ENCODE assay signal across 25 cellular contexts in the genomic region with DNA sequence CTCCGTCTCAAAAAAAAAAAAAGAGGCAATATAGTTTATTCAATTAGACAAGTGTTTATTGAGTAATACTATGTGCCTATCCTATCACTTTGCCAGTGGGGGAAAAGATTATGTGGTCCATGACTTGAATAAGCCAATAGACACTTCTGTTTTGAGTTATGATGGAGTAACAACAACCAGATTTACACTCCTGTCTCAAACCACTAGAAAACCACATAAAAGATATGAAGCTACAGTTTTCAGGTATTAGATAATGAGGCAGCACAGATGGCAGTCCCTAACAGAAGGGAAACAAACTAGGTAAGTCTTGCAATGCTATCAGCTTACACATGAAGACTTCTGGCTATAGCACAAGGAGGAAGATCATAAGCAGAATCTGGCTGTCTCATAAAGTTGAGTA. TPM values are rescaled to one million over a fixed set of nuclear protein-coding genes. Genes with fewer than 3 reads are reported as not detected.
DNase-seq lines count a peak whose midpoint lies in the region; ATAC-seq, FAIRE-seq and TF ChIP-seq lines count a peak whose summit lies in the region.
"Had no signal": no experiment of that assay in that cellular context is flagged by ENCODE, and none has a peak within 500 bp of the region (broad histone marks: within the 10 kb centered on the region; RNA-seq: fewer than 3 reads in every experiment).

No MANE protein-coding gene starts in this region.

- no TSS peak for BruUV-seq in GM12878 (replicated peaks; lab: Mats Ljungman, UMichigan)

- RAD21 ChIA-PET in GM12878 (lab: Charles Lee; ENCODE audit: unreplicated experiment): no interaction called here

- TF ChIP-seq CTCF in KMS-11 (conservative IDR thresholded peaks at IDR 0.05; ENCODE audit: low read depth, low read length) (no peak), GM12878 (IDR thresholded peaks at IDR 0.05 in 2 of 3, conservative IDR thresholded peaks at IDR 0.05 in 1 of 3; ENCODE audit: control insufficient read depth in 2 of 3, extremely low read depth in 1 of 3, insufficient read depth in 1 of 3, low read depth in 3 of 3, low read length in 3 of 3) (no peak), chondrocyte (IDR thresholded peaks at IDR 0.05) (no peak)

- SMC1A ChIA-PET in GM12878 (lab: Charles Lee; ENCODE audit: uncharacterized antibody, unreplicated experiment): interaction anchor here (1.0 to 1.7 kb wide), 3 partner anchors 14 to 19 kb away, joined by 3 to 5 read pairs (median 4); no protein-coding TSS in a partner anchor

- no peak for TF ChIP-seq RAD21 in GM12878 (IDR thresholded peaks at IDR 0.05; ENCODE audit: insufficient read depth, low read depth, low read length)

- peak overlapping the region; percentile 30 for H3K4me3 ChIP-seq in CD4-positive, CD25-positive, alpha-beta regulatory T cell (ENCODE audit: low read depth, low read length)
- H3K4me3 ChIP-seq in KMS-11 (IDR thresholded peaks at IDR 0.05; ENCODE audit: insufficient read depth, low read depth, low read length): no peak overlapping the region
- no peak overlapping the region for H3K4me3 ChIP-seq in GM12878
- H3K4me3 ChIP-seq: K562, Peyer's patch had no signal

- peak overlapping the region; percentile 52 for H3K4me2 ChIP-seq in KMS-11
- H3K4me2 ChIP-seq in GM12878 (ENCODE audit: control insufficient read depth, insufficient read depth): no peak overlapping the region

- POLR2A ChIA-PET in activated CD4-positive, alpha-beta T cell treated with anti-CD3 and anti-CD28 coated beads for 36 hours (lab: Charles Lee): no interaction called here
- POLR2A ChIA-PET in GM12878 (lab: Charles Lee): interaction anchor here (0.7 kb wide), 1 partner anchor 42 kb away, joined by 3 read pairs; no protein-coding TSS in a partner anchor

- DNase-seq in activated CD4-positive, alpha-beta T cell treated with anti-CD3 and anti-CD28 coated beads for 36 hours: no peak
- DNase-seq in activated CD4-positive, alpha-beta T cell treated with anti-CD3 and anti-CD28 coated beads for 1 hour: no peak
- peak in 2 of 3 donors; percentile 14 to 44 for DNase-seq in CD4-positive, CD25-positive, alpha-beta regulatory T cell
- no peak for DNase-seq in GM12878 (ENCODE audit: low read depth, low spot score)
- no peak for DNase-seq in NOMO-1 treated with DMSO at 0.1 percent for 48 hours (lab: John Stamatoyannopoulos, UW; ENCODE audit: unreplicated experiment)
- DNase-seq in chondrocyte (ENCODE audit: low spot score): no peak
- no peak for DNase-seq in HCEC 1CT
- DNase-seq: COR-L47; DMS79; H7; HFFc6; NCI-H1092; NCI-H1436; NCI-H187 treated with DMSO at 0.1 percent for 48 hours; NCI-H2107; NCI-H2227 treated with DMSO at 0.1 percent for 48 hours; NCI-H510A; NCI-H774; NK-92 treated with Interleukin-12 subunit alpha and Interleukin-12 subunit beta, amount 100 ng/mL, for 24 hours; Peyer's patch had no signal

- intact Hi-C loops in activated CD4-positive, alpha-beta T cell treated with anti-CD3 and anti-CD28 coated beads for 36 hours (cut with DNase I, micrococcal nuclease): no loop called here
- intact Hi-C loops in GM12878 (cut with micrococcal nuclease; ENCODE audit: unreplicated experiment): no loop called here

- H3K27me3 ChIP-seq in CD4-positive, CD25-positive, alpha-beta regulatory T cell (ENCODE audit: control insufficient read depth, insufficient read depth, low read length): no peaks in the 10 kb centered on the region
- no peaks in the 10 kb centered on the region for H3K27me3 ChIP-seq in KMS-11 (ENCODE audit: insufficient read depth, low read depth)
- no peaks in the 10 kb centered on the region for H3K27me3 ChIP-seq in GM12878 (replicated peaks in 1 of 2; ENCODE audit: control insufficient read depth in 2 of 2, insufficient read depth in 2 of 2, low read length in 1 of 2)
- H3K27me3 ChIP-seq: Peyer's patch had no signal

- H4K20me1 ChIP-seq in KMS-11 (ENCODE audit: insufficient read depth): no peaks in the 10 kb centered on the region
- no peaks in the 10 kb centered on the region for H4K20me1 ChIP-seq in GM12878 (ENCODE audit: control insufficient read depth, insufficient read depth)

- H3K36me3 ChIP-seq in CD4-positive, CD25-positive, alpha-beta regulatory T cell (ENCODE audit: control insufficient read depth, insufficient read depth, low read length): peaks cover 60% of the 10 kb centered on the region
- H3K36me3 ChIP-seq in KMS-11 (ENCODE audit: insufficient read depth) (peaks cover 3% of the 10 kb centered on the region; the same call in 1 of the 2 replicates), GM12878 (ENCODE audit: control insufficient read depth in 2 of 2, insufficient read depth in 2 of 2, low read length in 1 of 2) (peaks cover 0 to 15% of the 10 kb centered on the region in 2 experiments)

- in situ Hi-C loops in GM12878 (cut with MboI): no loop called here

- H3K9me3 Mint-ChIP-seq in activated CD4-positive, alpha-beta T cell treated with anti-CD3 and anti-CD28 coated beads for 36 hours (ENCODE audit: low read depth): no peaks in the 10 kb centered on the region
- H3K9me3 Mint-ChIP-seq in CD4-positive, CD25-positive, alpha-beta regulatory T cell: no peaks in the 10 kb centered on the region
- peaks cover 2% of the 10 kb centered on the region for H3K9me3 Mint-ChIP-seq in chondrocyte (ENCODE audit: low read depth)
- H3K9me3 Mint-ChIP-seq: HFFc6 had no signal

- H3K27ac ChIP-seq in CD4-positive, CD25-positive, alpha-beta regulatory T cell (ENCODE audit: insufficient read depth, low read length, poor library complexity, severe bottlenecking): no peak overlapping the region
- H3K27ac ChIP-seq in KMS-11: peak overlapping the region; percentile 70
- no peak overlapping the region for H3K27ac ChIP-seq in GM12878 (ENCODE audit: control insufficient read depth, insufficient read depth)
- H3K27ac ChIP-seq: C4-2B, Peyer's patch had no signal

- H3K9ac ChIP-seq in KMS-11 (no peak overlapping the region), GM12878 (ENCODE audit: control insufficient read depth, insufficient read depth, low read length) (no peak overlapping the region)

- H3K27ac Mint-ChIP-seq in activated CD4-positive, alpha-beta T cell treated with anti-CD3 and anti-CD28 coated beads for 36 hours: no peak overlapping the region
- peak overlapping the region; percentile 13 to 52 (median 24) for H3K27ac Mint-ChIP-seq in CD4-positive, CD25-positive, alpha-beta regulatory T cell
- H3K27ac Mint-ChIP-seq in chondrocyte (ENCODE audit: unreplicated experiment): no peak overlapping the region

- H3K36me3 Mint-ChIP-seq in activated CD4-positive, alpha-beta T cell treated with anti-CD3 and anti-CD28 coated beads for 36 hours (ENCODE audit: low read depth): peaks cover 50% of the 10 kb centered on the region
- H3K36me3 Mint-ChIP-seq in CD4-positive, CD25-positive, alpha-beta regulatory T cell: peaks cover 48% of the 10 kb centered on the region
- peaks cover 24% of the 10 kb centered on the region for H3K36me3 Mint-ChIP-seq in chondrocyte (ENCODE audit: low read depth)

- TF ChIP-seq EP300 in GM12878 (IDR thresholded peaks at IDR 0.05; ENCODE audit: borderline replicate concordance in 1 of 2, control insufficient read depth in 1 of 2, low read depth in 2 of 2, low read length in 2 of 2): no peak

- no peak overlapping the region for H3K4me3 Mint-ChIP-seq in activated CD4-positive, alpha-beta T cell treated with anti-CD3 and anti-CD28 coated beads for 36 hours
- peak overlapping the region in 1 of 4 donors; percentile 5 for H3K4me3 Mint-ChIP-seq in CD4-positive, CD25-positive, alpha-beta regulatory T cell
- H3K4me3 Mint-ChIP-seq in chondrocyte (ENCODE audit: unreplicated experiment): no peak overlapping the region
- H3K4me3 Mint-ChIP-seq: HFFc6 had no signal

- no peaks in the 10 kb centered on the region for H3K27me3 Mint-ChIP-seq in activated CD4-positive, alpha-beta T cell treated with anti-CD3 and anti-CD28 coated beads for 36 hours
- no peaks in the 10 kb centered on the region for H3K27me3 Mint-ChIP-seq in CD4-positive, CD25-positive, alpha-beta regulatory T cell
- H3K27me3 Mint-ChIP-seq in chondrocyte (ENCODE audit: low read depth): no peaks in the 10 kb centered on the region

- H3K4me1 ChIP-seq in CD4-positive, CD25-positive, alpha-beta regulatory T cell (ENCODE audit: control insufficient read depth, insufficient read depth, low read length, poor library complexity, severe bottlenecking): peaks cover 5% of the 10 kb centered on the region
- H3K4me1 ChIP-seq in KMS-11 (ENCODE audit: low read depth, poor library complexity, severe bottlenecking) (peaks cover 46% of the 10 kb centered on the region), GM12878 (ENCODE audit: control insufficient read depth, insufficient read depth, low read length) (no peaks in the 10 kb centered on the region)
- H3K4me1 ChIP-seq: Peyer's patch had no signal

- no peak for TF ChIP-seq POLR2A in GM12878 (IDR thresholded peaks at IDR 0.05; ENCODE audit: low read depth, low read length)

- CTCF ChIA-PET in activated CD4-positive, alpha-beta T cell treated with anti-CD3 and anti-CD28 coated beads for 36 hours (lab: Charles Lee): interaction anchor here (1.0 to 1.7 kb wide), 3 partner anchors 11 to 55 kb away, joined by 3 to 5 read pairs (median 4); no protein-coding TSS in a partner anchor
- CTCF ChIA-PET in GM12878 (lab: Yijun Ruan, JAX): interaction anchor here (1.0 to 3.0 kb wide), 5 partner anchors 10 to 216 kb away, joined by 3 to 9 read pairs (median 3); no protein-coding TSS in a partner anchor

- no peak overlapping the region for H2AFZ ChIP-seq in KMS-11 (ENCODE audit: low read depth)
- H2AFZ ChIP-seq in GM12878 (ENCODE audit: control insufficient read depth, low read depth, low read length): no peak overlapping the region

- FAIRE-seq in GM12878 (lab: Jason Lieb, UNC): no peak
- FAIRE-seq: A204.1, GM12891, K562 had no signal

- H3K79me2 ChIP-seq in KMS-11 (ENCODE audit: insufficient read depth, low read depth) (no peaks in the 10 kb centered on the region), GM12878 (ENCODE audit: control insufficient read depth, insufficient read depth, low read length) (no peaks in the 10 kb centered on the region)

- 100% methylated on average over 1 of the region's 1 CpG for WGBS in GM12878 (ENCODE audit: insufficient coverage, insufficient replicate concordance, low lambda C conversion rate, missing lambda C conversion rate)

- H3K4me1 Mint-ChIP-seq in activated CD4-positive, alpha-beta T cell treated with anti-CD3 and anti-CD28 coated beads for 36 hours: peaks cover 12% of the 10 kb centered on the region
- H3K4me1 Mint-ChIP-seq in CD4-positive, CD25-positive, alpha-beta regulatory T cell: peaks cover 14 to 19% (median 17%) of the 10 kb centered on the region in 4 donors
- H3K4me1 Mint-ChIP-seq in chondrocyte (ENCODE audit: low read depth): no peaks in the 10 kb centered on the region

- peak; percentile 78 for ATAC-seq in activated CD4-positive, alpha-beta T cell treated with anti-CD3 and anti-CD28 coated beads for 36 hours
- ATAC-seq in CD4-positive, CD25-positive, alpha-beta regulatory T cell (ENCODE audit: low read depth in 2 of 2): peak in 1 of 2 donors; percentile 37
- no peak for ATAC-seq in GM12878
- ATAC-seq: K562 had no signal

- no peaks in the 10 kb centered on the region for H3K9me3 ChIP-seq in CD4-positive, CD25-positive, alpha-beta regulatory T cell (ENCODE audit: control insufficient read depth in 2 of 2, low read length in 2 of 2)
- H3K9me3 ChIP-seq in GM12878 (replicated peaks; ENCODE audit: control insufficient read depth, insufficient read depth, low read length): no peaks in the 10 kb centered on the region
- H3K9me3 ChIP-seq: Peyer's patch had no signal

RNA-seq across cellular contexts. Expression of gene NFXL1, which starts 22.5 kb away (rescaled TPM):
- 10 to 100 TPM; 12.6 to 14.4 TPM for total RNA-seq in activated CD4-positive, alpha-beta T cell treated with anti-CD3 and anti-CD28 coated beads for 36 hours
- 11.2 TPM for total RNA-seq in CD4-positive, CD25-positive, alpha-beta regulatory T cell
- polyA plus RNA-seq in CD4-positive, CD25-positive, alpha-beta regulatory T cell: 10 to 100 TPM in 1 of 4 donors, 1 to 10 TPM in 3; 6.3 to 10.2 (median 7.8) TPM
- 44.7 and 47.7 TPM in 2 replicates for total RNA-seq in GM12878 (2013; cell fraction: nucleolus; rRNA removed)
- total RNA-seq in GM12878 (2014; rRNA removed): 13.1 and 13.7 TPM in 2 replicates
- total RNA-seq in GM12878 (2014; rRNA removed; fragmentation: Illumina TruSeq; extraction: Trizol): 8.1 and 9.3 TPM in 2 replicates
- total RNA-seq in GM12878 (2021): 14.0 and 15.5 TPM in 2 replicates
- 4.2 TPM for polyA plus RNA-seq in GM12878 (2011; ENCODE audit: low read depth)
- 16.5 and 19.2 TPM in 2 replicates for polyA plus RNA-seq in GM12878 (2011; rRNA removed)
- polyA plus RNA-seq in GM12878 (2011; cell fraction: cytosol; rRNA removed): 8.7 and 10.0 TPM in 2 replicates
- 21.7 and 24.2 TPM in 2 replicates for polyA plus RNA-seq in GM12878 (2011; cell fraction: nucleus; rRNA removed)
- 7.3 and 8.8 TPM in 2 replicates for polyA plus RNA-seq in GM12878 (2012)
- polyA plus RNA-seq in GM12878 (2014; fragmentation: Illumina TruSeq; extraction: Trizol): 11.9 and 18.9 TPM in 2 replicates
- 10 to 100 TPM in 1 of 2 experiments, 1 to 10 TPM in 1; 8.8 to 10.0 TPM for polyA plus RNA-seq in GM12878 (2014; fragmentation: Nextera tagmentation; extraction: Ambion mirVana)
- polyA plus RNA-seq in GM12878 (2014; rRNA removed): 12.6 TPM in 2 replicates
- polyA plus RNA-seq in GM12878 (2016; fragmentation: Nextera tagmentation; extraction: Ambion mirVana): 10 to 100 TPM; 13.8 to 15.8 TPM
- polyA minus RNA-seq in GM12878 (2011; rRNA and poly(A)+ RNA removed): 44.3 and 52.4 TPM in 2 replicates
- 10.4 and 11.6 TPM in 2 replicates for polyA minus RNA-seq in GM12878 (2011; cell fraction: cytosol; rRNA and poly(A)+ RNA removed)
- 33.5 and 40.8 TPM in 2 replicates for polyA minus RNA-seq in GM12878 (2011; cell fraction: nucleus; rRNA and poly(A)+ RNA removed)
- 10.7 to 22.5 TPM (median 11.9 TPM) in 3 replicates for total RNA-seq in chondrocyte

RNA-seq across cellular contexts. Expression of gene CORIN, which starts 54.1 kb away (rescaled TPM):
- not detected for total RNA-seq in activated CD4-positive, alpha-beta T cell treated with anti-CD3 and anti-CD28 coated beads for 36 hours
- 0.64 TPM for total RNA-seq in CD4-positive, CD25-positive, alpha-beta regulatory T cell
- not detected for polyA plus RNA-seq in CD4-positive, CD25-positive, alpha-beta regulatory T cell
- 0.77 and 1.1 TPM in 2 replicates for total RNA-seq in GM12878 (2013; cell fraction: nucleolus; rRNA removed)
- total RNA-seq in GM12878 (2014; rRNA removed) (0.06 TPM in 1 of 2 replicates, not detected in the other), GM12878 (2014; rRNA removed; fragmentation: Illumina TruSeq; extraction: Trizol) (0.04 TPM in 1 of 2 replicates, not detected in the other), GM12878 (2021) (not detected in 2 replicates), chondrocyte (1.9 to 4.4 TPM (median 2.1 TPM) in 3 replicates)
- polyA plus RNA-seq in GM12878 (2011; ENCODE audit: low read depth): not detected
- polyA plus RNA-seq in GM12878 (2011; rRNA removed) (0.45 and 0.68 TPM in 2 replicates), GM12878 (2014; fragmentation: Illumina TruSeq; extraction: Trizol) (not detected in 2 replicates), GM12878 (2014; fragmentation: Nextera tagmentation; extraction: Ambion mirVana) (under 1 TPM; 0.02 to 0.10 TPM), GM12878 (2014; rRNA removed) (0.10 TPM in 1 of 2 replicates, not detected in the other), GM12878 (2016; fragmentation: Nextera tagmentation; extraction: Ambion mirVana) (under 1 TPM; 0.09 to 0.21 TPM)
- polyA plus RNA-seq in GM12878 (2011; cell fraction: cytosol; rRNA removed): 0.07 and 0.10 TPM in 2 replicates
- 1.3 and 2.1 TPM in 2 replicates for polyA plus RNA-seq in GM12878 (2011; cell fraction: nucleus; rRNA removed)
- 0.18 TPM in 1 of 2 replicates, not detected in the other for polyA plus RNA-seq in GM12878 (2012)
- polyA minus RNA-seq in GM12878 (2011; rRNA and poly(A)+ RNA removed): 1.8 and 2.0 TPM in 2 replicates
- not detected in 2 replicates for polyA minus RNA-seq in GM12878 (2011; cell fraction: cytosol; rRNA and poly(A)+ RNA removed)
- 1.2 TPM in 2 replicates for polyA minus RNA-seq in GM12878 (2011; cell fraction: nucleus; rRNA and poly(A)+ RNA removed)

Comparison
In these comparisons a context has a peak if more than half of its experiments do, and no peak if none do; other contexts are left out.
1. DNase-seq: peak in CD4-positive, CD25-positive, alpha-beta regulatory T cell (2 of 3); none in activated CD4-positive, alpha-beta T cell treated with anti-CD3 and anti-CD28 coated beads for 36 hours (single experiment), activated CD4-positive, alpha-beta T cell treated with anti-CD3 and anti-CD28 coated beads for 1 hour (single experiment), GM12878 (single experiment), NOMO-1 treated with DMSO at 0.1 percent for 48 hours (single experiment), chondrocyte (single experiment) and HCEC 1CT (single experiment).
2. H3K27ac Mint-ChIP-seq: peak in CD4-positive, CD25-positive, alpha-beta regulatory T cell (3 of 3); none in activated CD4-positive, alpha-beta T cell treated with anti-CD3 and anti-CD28 coated beads for 36 hours (single experiment) and chondrocyte (single experiment).